ENCODE assay signal across 17 cellular contexts in the genomic region with DNA sequence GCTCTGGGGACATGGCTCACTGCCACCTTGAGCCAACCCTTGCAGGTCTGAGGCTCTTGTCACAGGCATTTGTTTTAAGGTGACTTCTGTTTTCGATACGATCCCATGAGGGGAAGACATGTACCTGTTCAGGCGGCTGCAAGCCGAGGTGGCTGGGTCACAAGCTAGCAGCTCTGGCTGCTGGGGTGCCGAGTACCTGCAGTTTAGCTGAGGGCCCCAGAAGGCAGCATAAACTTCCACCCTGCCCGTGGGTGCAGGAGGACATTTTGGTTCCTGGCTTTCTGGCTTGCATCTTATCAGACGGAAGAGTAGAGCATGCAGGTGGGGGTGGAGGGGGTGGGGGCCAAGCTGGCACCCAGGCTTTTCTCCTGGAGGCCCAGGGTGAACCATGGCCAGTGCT. TPM values are rescaled to one million over a fixed set of nuclear protein-coding genes. Genes with fewer than 3 reads are reported as not detected.
A peak's percentile ranks its signal among the peaks of the same experiment; 100 is the strongest.
DNase-seq lines count a peak whose midpoint lies in the region; ATAC-seq, FAIRE-seq and TF ChIP-seq lines count a peak whose summit lies in the region.
"Had no signal": no experiment of that assay in that cellular context is flagged by ENCODE, and none has a peak within 500 bp of the region (broad histone marks: within the 10 kb centered on the region; RNA-seq: fewer than 3 reads in every experiment).

No MANE protein-coding gene starts in this region.

- DNase-seq in activated T-cell treated with anti-CD3 and anti-CD28 coated beads, Interleukin-2, amount 50 U/mL, for 24 hours = no peak
- DNase-seq in activated T-cell treated with anti-CD3 and anti-CD28 coated beads, Interleukin-2, amount 50 U/mL, for 48 hours = no peak
- no peak for DNase-seq in CD8-positive, alpha-beta T cell
- DNase-seq in activated T-helper 1 cell treated with anti-CD3 and anti-CD28 coated beads, Interleukin-12 subunit alpha, Interleukin-12 subunit beta, Interleukin-2, Interleukin-4 antibody, amounts not matched to agents 30 ng/mL and 10 ng/mL and 1 ng/mL, durations not matched to agents 14 hours and 24 hours and 36 hours (ENCODE audit: low spot score) = no peak
- peak; percentile 22 for DNase-seq in left lobe of liver (ENCODE audit: low spot score)
- no peak for DNase-seq in cerebellar cortex (ENCODE audit: low spot score)
- DNase-seq in D721Med (ENCODE audit: insufficient read length, low spot score) = no peak
- DNase-seq: CD4-positive, alpha-beta T cell; DMS153; DMS79 treated with DMSO at 0.1 percent for 48 hours; EL; GM23248 had no signal

- no peaks in the 10 kb centered on the region for H3K27me3 Mint-ChIP-seq in activated T-cell treated with anti-CD3 and anti-CD28 coated beads, Interleukin-2, amount 50 U/mL, for 24 hours
- H3K27me3 Mint-ChIP-seq in CD8-positive, alpha-beta T cell (ENCODE audit: low read depth) = no peaks in the 10 kb centered on the region
- H3K27me3 Mint-ChIP-seq in activated T-helper 1 cell treated with anti-CD3 and anti-CD28 coated beads, Interleukin-12 subunit alpha, Interleukin-12 subunit beta, Interleukin-2, Interleukin-4 antibody, amounts not matched to agents 30 ng/mL and 10 ng/mL and 1 ng/mL, durations not matched to agents 14 hours and 24 hours and 36 hours (ENCODE audit: insufficient read depth) = no peaks in the 10 kb centered on the region
- H3K27me3 Mint-ChIP-seq: B cell; CD4-positive, alpha-beta T cell had no signal

- CTCF ChIA-PET in CD8-positive, alpha-beta T cell (lab: Charles Lee) = interaction anchor here (1.3 to 1.4 kb wide), 2 partner anchors 14 to 260 kb away, joined by 3 to 5 read pairs; no protein-coding TSS in a partner anchor

- TF ChIP-seq CTCF in CD8-positive, alpha-beta T cell (IDR thresholded peaks at IDR 0.05) = no peak
- no peak for TF ChIP-seq CTCF in D721Med (IDR thresholded peaks at IDR 0.05; ENCODE audit: insufficient read depth, missing control alignments)

- no peak overlapping the region for H3K4me3 Mint-ChIP-seq in activated T-cell treated with anti-CD3 and anti-CD28 coated beads, Interleukin-2, amount 50 U/mL, for 24 hours
- no peak overlapping the region for H3K4me3 Mint-ChIP-seq in CD8-positive, alpha-beta T cell
- no peak overlapping the region for H3K4me3 Mint-ChIP-seq in activated T-helper 1 cell treated with anti-CD3 and anti-CD28 coated beads, Interleukin-12 subunit alpha, Interleukin-12 subunit beta, Interleukin-2, Interleukin-4 antibody, amounts not matched to agents 30 ng/mL and 10 ng/mL and 1 ng/mL, durations not matched to agents 14 hours and 24 hours and 36 hours
- H3K4me3 Mint-ChIP-seq: B cell; CD4-positive, alpha-beta T cell had no signal

- no peaks in the 10 kb centered on the region for H3K9me3 Mint-ChIP-seq in activated T-cell treated with anti-CD3 and anti-CD28 coated beads, Interleukin-2, amount 50 U/mL, for 24 hours
- H3K9me3 Mint-ChIP-seq in CD8-positive, alpha-beta T cell = no peaks in the 10 kb centered on the region
- H3K9me3 Mint-ChIP-seq in activated T-helper 1 cell treated with anti-CD3 and anti-CD28 coated beads, Interleukin-12 subunit alpha, Interleukin-12 subunit beta, Interleukin-2, Interleukin-4 antibody, amounts not matched to agents 30 ng/mL and 10 ng/mL and 1 ng/mL, durations not matched to agents 14 hours and 24 hours and 36 hours = no peaks in the 10 kb centered on the region
- H3K9me3 Mint-ChIP-seq: CD4-positive, alpha-beta T cell had no signal

- no peaks in the 10 kb centered on the region for H3K27me3 ChIP-seq in CD8-positive, alpha-beta T cell (ENCODE audit: insufficient read depth, low read length)

- intact Hi-C loops in CD8-positive, alpha-beta T cell (cut with DNase I, micrococcal nuclease) = no loop called here
- intact Hi-C loops in activated T-helper 1 cell treated with anti-CD3 and anti-CD28 coated beads, Interleukin-12 subunit alpha, Interleukin-12 subunit beta, Interleukin-2, Interleukin-4 antibody, amounts not matched to agents 30 ng/mL and 10 ng/mL and 1 ng/mL, durations not matched to agents 14 hours and 24 hours and 36 hours (cut with micrococcal nuclease) = no loop called here

- H3K9me3 ChIP-seq in CD8-positive, alpha-beta T cell (ENCODE audit: low read length) = no peaks in the 10 kb centered on the region

- H3K27ac Mint-ChIP-seq in activated T-cell treated with anti-CD3 and anti-CD28 coated beads, Interleukin-2, amount 50 U/mL, for 24 hours = peak overlapping the region; percentile 38
- H3K27ac Mint-ChIP-seq in CD8-positive, alpha-beta T cell = peak overlapping the region; percentile 10
- H3K27ac Mint-ChIP-seq in activated T-helper 1 cell treated with anti-CD3 and anti-CD28 coated beads, Interleukin-12 subunit alpha, Interleukin-12 subunit beta, Interleukin-2, Interleukin-4 antibody, amounts not matched to agents 30 ng/mL and 10 ng/mL and 1 ng/mL, durations not matched to agents 14 hours and 24 hours and 36 hours = peak overlapping the region; percentile 63
- H3K27ac Mint-ChIP-seq: B cell; CD4-positive, alpha-beta T cell had no signal

- no peaks in the 10 kb centered on the region for H3K4me1 Mint-ChIP-seq in activated T-cell treated with anti-CD3 and anti-CD28 coated beads, Interleukin-2, amount 50 U/mL, for 24 hours (ENCODE audit: low read depth)
- no peaks in the 10 kb centered on the region for H3K4me1 Mint-ChIP-seq in CD8-positive, alpha-beta T cell (ENCODE audit: low read depth)
- no peaks in the 10 kb centered on the region for H3K4me1 Mint-ChIP-seq in activated T-helper 1 cell treated with anti-CD3 and anti-CD28 coated beads, Interleukin-12 subunit alpha, Interleukin-12 subunit beta, Interleukin-2, Interleukin-4 antibody, amounts not matched to agents 30 ng/mL and 10 ng/mL and 1 ng/mL, durations not matched to agents 14 hours and 24 hours and 36 hours (ENCODE audit: low read depth)

- no peak overlapping the region for H3K27ac ChIP-seq in CD8-positive, alpha-beta T cell (ENCODE audit: low read depth, low read length)
- H3K27ac ChIP-seq: GM23248 had no signal

- H3K4me1 ChIP-seq in CD8-positive, alpha-beta T cell (ENCODE audit: insufficient read depth, low read length) = no peaks in the 10 kb centered on the region

- peaks cover 86% of the 10 kb centered on the region for H3K36me3 Mint-ChIP-seq in activated T-cell treated with anti-CD3 and anti-CD28 coated beads, Interleukin-2, amount 50 U/mL, for 24 hours (ENCODE audit: low read depth)
- H3K36me3 Mint-ChIP-seq in CD8-positive, alpha-beta T cell = peaks cover 93% of the 10 kb centered on the region
- H3K36me3 Mint-ChIP-seq in activated T-helper 1 cell treated with anti-CD3 and anti-CD28 coated beads, Interleukin-12 subunit alpha, Interleukin-12 subunit beta, Interleukin-2, Interleukin-4 antibody, amounts not matched to agents 30 ng/mL and 10 ng/mL and 1 ng/mL, durations not matched to agents 14 hours and 24 hours and 36 hours (ENCODE audit: low read depth) = peaks cover 35% of the 10 kb centered on the region

- POLR2A ChIA-PET in CD8-positive, alpha-beta T cell (lab: Charles Lee) = interaction anchor here (0.9 kb wide), 1 partner anchor 256 kb away, joined by 3 read pairs; no protein-coding TSS in a partner anchor

- no peak for ATAC-seq in CD8-positive, alpha-beta T cell
- ATAC-seq in left lobe of liver = no peak

- H3K4me3 ChIP-seq in CD8-positive, alpha-beta T cell (ENCODE audit: low read depth, low read length) = no peak overlapping the region
- H3K4me3 ChIP-seq: GM23248 had no signal

- FAIRE-seq in D721Med (lab: Jason Lieb, UNC) = no peak
- FAIRE-seq: A204.1, G401.6, GM12891, H54 had no signal

- H3K36me3 ChIP-seq in CD8-positive, alpha-beta T cell (ENCODE audit: insufficient read depth, low read length) = peaks cover 79% of the 10 kb centered on the region

RNA-seq across cellular contexts. Expression of gene COA5, which starts 28.4 kb away (rescaled TPM):
- total RNA-seq in CD8-positive, alpha-beta T cell = 10 to 100 TPM; 19.7 to 24.1 TPM
- 20.3 and 21.2 TPM in 2 replicates for total RNA-seq in activated T-helper 1 cell treated with anti-CD3 and anti-CD28 coated beads, Interleukin-12 subunit alpha, Interleukin-12 subunit beta, Interleukin-2, Interleukin-4 antibody, amounts not matched to agents 30 ng/mL and 10 ng/mL and 1 ng/mL, durations not matched to agents 14 hours and 24 hours and 36 hours
- 21.2 TPM for total RNA-seq in left lobe of liver

RNA-seq across cellular contexts. Expression of gene UNC50, which starts 28.5 kb away (rescaled TPM):
- total RNA-seq in CD8-positive, alpha-beta T cell = 10 to 100 TPM; 12.5 to 14.4 TPM
- 41.4 and 43.0 TPM in 2 replicates for total RNA-seq in activated T-helper 1 cell treated with anti-CD3 and anti-CD28 coated beads, Interleukin-12 subunit alpha, Interleukin-12 subunit beta, Interleukin-2, Interleukin-4 antibody, amounts not matched to agents 30 ng/mL and 10 ng/mL and 1 ng/mL, durations not matched to agents 14 hours and 24 hours and 36 hours
- total RNA-seq in left lobe of liver = 18.3 TPM

Comparison
In these comparisons a context has a peak if more than half of its experiments do, and no peak if none do; other contexts are left out.
1. H3K27ac Mint-ChIP-seq: peak in every context shown above with its lines; median percentile 63 in activated T-helper 1 cell treated with anti-CD3 and anti-CD28 coated beads, Interleukin-12 subunit alpha, Interleukin-12 subunit beta, Interleukin-2, Interleukin-4 antibody, amounts not matched to agents 30 ng/mL and 10 ng/mL and 1 ng/mL, durations not matched to agents 14 hours and 24 hours and 36 hours; 38 in activated T-cell treated with anti-CD3 and anti-CD28 coated beads, Interleukin-2, amount 50 U/mL, for 24 hours; 10 in CD8-positive, alpha-beta T cell.